In the genomic region with DNA sequence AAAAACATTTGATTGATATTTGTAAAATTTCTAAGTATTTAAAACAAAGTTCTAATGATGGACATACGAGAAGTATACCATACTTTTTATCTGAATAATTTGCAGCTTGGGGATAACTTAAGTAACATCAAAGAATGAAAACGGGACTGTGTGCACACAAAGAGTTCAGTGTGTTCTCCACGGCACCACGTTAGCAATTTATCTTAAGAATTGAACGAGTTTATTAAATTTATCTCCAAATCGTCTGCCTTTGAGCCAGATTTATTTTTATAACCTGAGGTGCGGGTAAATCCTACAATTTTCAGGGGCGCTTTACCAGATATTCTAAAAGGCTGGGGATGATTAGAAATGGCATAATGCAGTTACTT, we compare ENCODE assay signal across 8 cellular contexts. TPM values are rescaled to one million over a fixed set of nuclear protein-coding genes. Genes with fewer than 3 reads are reported as not detected.
DNase-seq lines count a peak whose midpoint lies in the region; ATAC-seq, FAIRE-seq and TF ChIP-seq lines count a peak whose summit lies in the region.

No MANE protein-coding gene starts in this region.

- H3K9me3 ChIP-seq in iPS-18c (ENCODE audit: control insufficient read depth, insufficient read depth, low read length) = no peaks in the 10 kb centered on the region

- no peaks in the 10 kb centered on the region for H3K27me3 Mint-ChIP-seq in activated CD8-positive, alpha-beta T cell treated with anti-CD3 and anti-CD28 coated beads, Interleukin-2, amount 10 ng/mL, durations not matched to agents 7 days and 5 days (ENCODE audit: low read depth)

- H3K9me3 Mint-ChIP-seq in activated CD8-positive, alpha-beta T cell treated with anti-CD3 and anti-CD28 coated beads, Interleukin-2, amount 10 ng/mL, durations not matched to agents 7 days and 5 days (ENCODE audit: insufficient read depth) = peaks cover 6% of the 10 kb centered on the region

- peak overlapping the region; percentile 90 for H3K27ac ChIP-seq in substantia nigra (ENCODE audit: low read depth, low read length, poor library complexity, severe bottlenecking)

- H3K27ac Mint-ChIP-seq in activated CD8-positive, alpha-beta T cell treated with anti-CD3 and anti-CD28 coated beads, Interleukin-2, amount 10 ng/mL, durations not matched to agents 7 days and 5 days = peak overlapping the region; percentile 98

- peaks cover 58% of the 10 kb centered on the region for H3K4me1 Mint-ChIP-seq in activated CD8-positive, alpha-beta T cell treated with anti-CD3 and anti-CD28 coated beads, Interleukin-2, amount 10 ng/mL, durations not matched to agents 7 days and 5 days (ENCODE audit: low read depth)

- peak overlapping the region; percentile 45 for H3K4me3 ChIP-seq in iPS-18c (ENCODE audit: insufficient read depth, low read depth, low read length)

- no peak for ATAC-seq in activated CD8-positive, alpha-beta T cell treated with anti-CD3 and anti-CD28 coated beads, Interleukin-2, amount 10 ng/mL, durations not matched to agents 7 days and 5 days
- no peak for ATAC-seq in HG03139 (IDR thresholded peaks at IDR 0.05; ENCODE audit: unreplicated experiment)

- H3K4me3 Mint-ChIP-seq in activated CD8-positive, alpha-beta T cell treated with anti-CD3 and anti-CD28 coated beads, Interleukin-2, amount 10 ng/mL, durations not matched to agents 7 days and 5 days = peak overlapping the region; percentile 83

- no peak for FAIRE-seq in GM12892 (lab: Jason Lieb, UNC)

- no peak for TF ChIP-seq POLR2A in GM12892 (IDR thresholded peaks at IDR 0.05; ENCODE audit: low read depth, low read length)

- POLR2A ChIA-PET in activated CD8-positive, alpha-beta T cell treated with anti-CD3 and anti-CD28 coated beads, Interleukin-2, amount 10 ng/mL, durations not matched to agents 7 days and 5 days (lab: Charles Lee) = interaction anchor here (0.9 to 11.6 kb wide), 6 partner anchors 12 to 94 kb away, joined by 3 to 594 read pairs (median 64); no protein-coding TSS in a partner anchor

- CTCF ChIA-PET in activated CD8-positive, alpha-beta T cell treated with anti-CD3 and anti-CD28 coated beads, Interleukin-2, amount 10 ng/mL, durations not matched to agents 7 days and 5 days (lab: Charles Lee) = interaction anchor here (0.6 to 5.5 kb wide), 7 partner anchors 10 to 96 kb away, joined by 3 to 80 read pairs (median 4); no protein-coding TSS in a partner anchor

- DNase-seq in NCI-H82 treated with DMSO at 0.1 percent for 48 hours (lab: John Stamatoyannopoulos, UW; ENCODE audit: unreplicated experiment) = peak; percentile 83
- DNase-seq in NCI-H82 (lab: John Stamatoyannopoulos, UW) = no peak
- DNase-seq in activated CD8-positive, alpha-beta T cell treated with anti-CD3 and anti-CD28 coated beads, Interleukin-2, amount 10 ng/mL, durations not matched to agents 7 days and 5 days = no peak
- no peak for DNase-seq in substantia nigra (lab: John Stamatoyannopoulos, UW)
- no peak for DNase-seq in anterior cingulate cortex (lab: John Stamatoyannopoulos, UW)
- no peak for DNase-seq in GM12892 (ENCODE audit: insufficient read length)

- H3K36me3 Mint-ChIP-seq in activated CD8-positive, alpha-beta T cell treated with anti-CD3 and anti-CD28 coated beads, Interleukin-2, amount 10 ng/mL, durations not matched to agents 7 days and 5 days (ENCODE audit: low read depth) = peaks cover 83% of the 10 kb centered on the region

RNA-seq across cellular contexts. Expression of a gene that starts 3.4 kb away (rescaled TPM):
- 100 to 1,000 TPM; 137 to 144 TPM for total RNA-seq in activated CD8-positive, alpha-beta T cell treated with anti-CD3 and anti-CD28 coated beads, Interleukin-2, amount 10 ng/mL, durations not matched to agents 7 days and 5 days
- polyA plus RNA-seq in GM12892 (2012; ENCODE audit: missing spikeins) = 66.6 TPM
